Comparison of ENCODE assay signal across 1 cellular context in the genomic region with DNA sequence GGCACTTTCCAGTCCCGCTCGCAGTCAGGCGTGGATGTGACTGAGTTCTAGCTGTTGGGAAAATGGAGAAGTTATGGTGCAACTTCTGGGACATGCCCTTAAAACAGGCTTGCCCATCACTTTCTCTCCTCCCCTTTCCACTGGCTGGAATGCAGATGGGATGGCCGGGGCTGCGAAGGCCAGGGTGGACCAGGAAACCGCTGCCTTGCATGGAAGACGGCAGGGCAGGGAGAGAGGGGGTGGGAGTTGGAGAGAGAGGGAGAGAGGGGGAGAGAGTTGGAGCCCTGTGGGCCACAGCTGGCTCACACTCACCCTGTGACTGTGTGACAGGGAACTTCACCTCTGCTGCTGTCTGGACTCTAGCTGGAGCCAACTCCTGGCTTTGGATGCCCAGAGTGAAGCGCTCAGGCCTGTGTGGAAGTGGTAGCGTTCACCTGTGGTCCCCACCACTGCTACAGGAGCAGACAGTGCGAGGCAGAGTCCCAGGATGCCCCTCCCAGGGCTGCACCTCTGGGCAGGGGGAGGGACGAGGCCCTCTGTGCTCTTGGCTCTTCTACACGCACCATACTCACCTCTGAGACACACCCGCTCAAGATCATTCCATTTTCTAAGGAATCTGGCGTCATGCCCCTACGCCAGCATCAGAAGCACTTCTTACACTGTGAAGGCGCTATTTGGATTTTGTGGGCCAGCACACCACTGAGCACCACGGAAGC.
TF ChIP-seq lines count a peak whose summit lies in the region.

No MANE protein-coding gene starts in this region.

TF ChIP-seq in GM23338, 12 proteins besides CTCF, POLR2A, EP300 and RAD21 (continued from another document):
- no peak for TF ChIP-seq ZNF462 (CRISPR knock-in tag; IDR thresholded peaks at IDR 0.05)
- TF ChIP-seq, protein P1, sequence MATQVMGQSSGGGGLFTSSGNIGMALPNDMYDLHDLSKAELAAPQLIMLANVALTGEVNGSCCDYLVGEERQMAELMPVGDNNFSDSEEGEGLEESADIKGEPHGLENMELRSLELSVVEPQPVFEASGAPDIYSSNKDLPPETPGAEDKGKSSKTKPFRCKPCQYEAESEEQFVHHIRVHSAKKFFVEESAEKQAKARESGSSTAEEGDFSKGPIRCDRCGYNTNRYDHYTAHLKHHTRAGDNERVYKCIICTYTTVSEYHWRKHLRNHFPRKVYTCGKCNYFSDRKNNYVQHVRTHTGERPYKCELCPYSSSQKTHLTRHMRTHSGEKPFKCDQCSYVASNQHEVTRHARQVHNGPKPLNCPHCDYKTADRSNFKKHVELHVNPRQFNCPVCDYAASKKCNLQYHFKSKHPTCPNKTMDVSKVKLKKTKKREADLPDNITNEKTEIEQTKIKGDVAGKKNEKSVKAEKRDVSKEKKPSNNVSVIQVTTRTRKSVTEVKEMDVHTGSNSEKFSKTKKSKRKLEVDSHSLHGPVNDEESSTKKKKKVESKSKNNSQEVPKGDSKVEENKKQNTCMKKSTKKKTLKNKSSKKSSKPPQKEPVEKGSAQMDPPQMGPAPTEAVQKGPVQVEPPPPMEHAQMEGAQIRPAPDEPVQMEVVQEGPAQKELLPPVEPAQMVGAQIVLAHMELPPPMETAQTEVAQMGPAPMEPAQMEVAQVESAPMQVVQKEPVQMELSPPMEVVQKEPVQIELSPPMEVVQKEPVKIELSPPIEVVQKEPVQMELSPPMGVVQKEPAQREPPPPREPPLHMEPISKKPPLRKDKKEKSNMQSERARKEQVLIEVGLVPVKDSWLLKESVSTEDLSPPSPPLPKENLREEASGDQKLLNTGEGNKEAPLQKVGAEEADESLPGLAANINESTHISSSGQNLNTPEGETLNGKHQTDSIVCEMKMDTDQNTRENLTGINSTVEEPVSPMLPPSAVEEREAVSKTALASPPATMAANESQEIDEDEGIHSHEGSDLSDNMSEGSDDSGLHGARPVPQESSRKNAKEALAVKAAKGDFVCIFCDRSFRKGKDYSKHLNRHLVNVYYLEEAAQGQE (IDR thresholded peaks at IDR 0.05; ENCODE audit: unreplicated experiment), result no peak
- no peak for TF ChIP-seq JUNB (IDR thresholded peaks at IDR 0.05; ENCODE audit: unreplicated experiment)
- no peak for TF ChIP-seq ZNF114 (CRISPR knock-in tag; IDR thresholded peaks at IDR 0.05)
- no peak for TF ChIP-seq STAT1 (IDR thresholded peaks at IDR 0.05; ENCODE audit: unreplicated experiment)
- no peak for TF ChIP-seq NANOG (IDR thresholded peaks at IDR 0.05; ENCODE audit: borderline replicate concordance)
- TF ChIP-seq POLR2AphosphoS5 (IDR thresholded peaks at IDR 0.05; ENCODE audit: low read depth), result no peak
- TF ChIP-seq CREB1 (CRISPR knock-in tag; IDR thresholded peaks at IDR 0.05; ENCODE audit: low read depth), result no peak
